ENCODE assay signal across 22 cellular contexts in genomic region chr6:46203388-46203787, GRCh38.
"Had no signal": no experiment of that assay in that cellular context is flagged by ENCODE, and none has a peak within 500 bp of the region (broad histone marks: within the 10 kb centered on the region; RNA-seq: fewer than 3 reads in every experiment).

No MANE protein-coding gene starts in this region.

- H3K36me3 ChIP-seq: breast epithelium, Peyer's patch, SJSA1 had no signal

- H3K27me3 ChIP-seq: breast epithelium, Peyer's patch, SJSA1 had no signal

- H3K4me3 ChIP-seq: breast epithelium, Peyer's patch, SJSA1 had no signal

- H3K27ac ChIP-seq: breast epithelium, Peyer's patch, RWPE1, SJSA1 had no signal

- H3K9me3 ChIP-seq: breast epithelium, Peyer's patch, SJSA1 had no signal

- ATAC-seq: activated CD4-positive, CD25-positive, alpha-beta regulatory T cell treated with anti-CD3 and anti-CD28 coated beads, Interleukin-2, amount 50 U/mL, for 24 hours; activated CD8-positive, alpha-beta T cell treated with anti-CD3 and anti-CD28 coated beads for 36 hours; SK-N-SH treated with all-trans-retinoic acid at 6 μM for 48 hours had no signal

- DNase-seq: activated CD4-positive, alpha-beta T cell treated with anti-CD3 and anti-CD28 coated beads for 4 hours; activated CD8-positive, alpha-beta memory T cell treated with anti-CD3 and anti-CD28 coated beads, Interleukin-2, amount 50 U/mL, for 4 hours; activated CD8-positive, alpha-beta T cell treated with anti-CD3 and anti-CD28 coated beads for 36 hours; activated naive CD4-positive, alpha-beta T cell treated with anti-CD3 and anti-CD28 coated beads, Interleukin-2, amount 50 U/mL, for 16 hours; activated naive CD8-positive, alpha-beta T cell treated with anti-CD3 and anti-CD28 coated beads, Interleukin-2, amount 10 ng/mL, durations not matched to agents 7 days and 5 days; activated T-cell treated with anti-CD3 and anti-CD28 coated beads, Interleukin-2, amount 50 U/mL, for 1 hour; aorta; MM.1S; NCI-H1105; NCI-H1436; NCI-H1694 treated with DMSO at 0.1 percent for 48 hours; NCI-H2029 treated with DMSO at 0.1 percent for 48 hours; NCI-H446; NCI-H524; Peyer's patch; Right ventricle myocardium superior; SW 1271 had no signal

- H3K4me1 ChIP-seq: breast epithelium, Peyer's patch, SJSA1 had no signal
